In genomic region chr1:227999056-227999930, GRCh38 we compare ENCODE assay signal across 8 cellular contexts. TPM values are rescaled to one million over a fixed set of nuclear protein-coding genes. Genes with fewer than 3 reads are reported as not detected.
DNase-seq lines count a peak whose midpoint lies in the region; ATAC-seq and TF ChIP-seq lines count a peak whose summit lies in the region.

No MANE protein-coding gene starts in this region.

- no peak overlapping the region for H3K9ac ChIP-seq in Karpas-422 (ENCODE audit: low read length)

- 0 out of 2 replicates have a peak, but pooled peaks cover 2% of the 10 kb centered on the region for H3K27me3 ChIP-seq in Karpas-422 (ENCODE audit: low read length)
- no peaks in the 10 kb centered on the region for H3K27me3 ChIP-seq in SJCRH30
- peaks cover 0 to 14% (median 7%) of the 10 kb centered on the region in 3 donors for H3K27me3 ChIP-seq in psoas muscle (ENCODE audit: insufficient read depth in 3 of 3, low read length in 2 of 3)

- H4K20me1 ChIP-seq in Karpas-422 (ENCODE audit: insufficient read depth, low read depth, low read length) = no peaks in the 10 kb centered on the region

- ATAC-seq in GM21737 (IDR thresholded peaks at IDR 0.05; ENCODE audit: unreplicated experiment) = peak; percentile 53
- ATAC-seq in psoas muscle = peak; percentile 80 to 94 (median 92)
- ATAC-seq in GM18517 (IDR thresholded peaks at IDR 0.05; ENCODE audit: unreplicated experiment) = no peak

- H3K4me3 ChIP-seq in Karpas-422 (ENCODE audit: low read length) = no peak overlapping the region
- no peak overlapping the region for H3K4me3 ChIP-seq in SJCRH30
- H3K4me3 ChIP-seq in psoas muscle = no peak overlapping the region

- no peaks in the 10 kb centered on the region for H3K4me1 ChIP-seq in Karpas-422 (ENCODE audit: low read length)
- H3K4me1 ChIP-seq in SJCRH30 = no peaks in the 10 kb centered on the region
- H3K4me1 ChIP-seq in psoas muscle = no peaks in the 10 kb centered on the region

- peak; percentile 66 for TF ChIP-seq CTCF in psoas muscle (IDR thresholded peaks at IDR 0.05)

- no peaks in the 10 kb centered on the region for H3K36me3 ChIP-seq in Karpas-422 (ENCODE audit: insufficient read depth, low read length)
- no peaks in the 10 kb centered on the region for H3K36me3 ChIP-seq in SJCRH30
- no peaks in the 10 kb centered on the region for H3K36me3 ChIP-seq in psoas muscle (ENCODE audit: insufficient read depth in 1 of 2, low read depth in 1 of 2)

- H2AFZ ChIP-seq in Karpas-422 (ENCODE audit: low read length) = no peak overlapping the region

- H3K9me2 ChIP-seq in Karpas-422 (replicated peaks; ENCODE audit: insufficient read depth, low read length) = no peaks in the 10 kb centered on the region

- H3K9me3 ChIP-seq in Karpas-422 (ENCODE audit: low read length) = no peaks in the 10 kb centered on the region
- H3K9me3 ChIP-seq in SJCRH30 (replicated peaks) = peaks cover 4% of the 10 kb centered on the region; the same call in 1 of the 2 replicates
- peaks cover 10% of the 10 kb centered on the region for H3K9me3 ChIP-seq in psoas muscle

- H3K4me2 ChIP-seq in Karpas-422 (ENCODE audit: low read depth, low read length, poor library complexity, severe bottlenecking) = no peak overlapping the region

- DNase-seq in Daoy (ENCODE audit: low read depth) = peak; percentile 67
- DNase-seq in Karpas-422 = peak; percentile 94
- DNase-seq in SJCRH30 = peak; percentile 70 to 79
- DNase-seq in activated effector memory CD4-positive, alpha-beta T cell treated with Interleukin-2 at 50 U/mL for 16 hours = peak; percentile 46
- peak; percentile 75 for DNase-seq in glomerular visceral epithelial cell (ENCODE audit: extremely low spot score)
- DNase-seq in psoas muscle = peak; percentile 54 to 74

- intact Hi-C loops in psoas muscle (cut with DNase I) = no loop called here

- no peak overlapping the region for H3K27ac ChIP-seq in Karpas-422 (ENCODE audit: low read length)
- H3K27ac ChIP-seq in SJCRH30 = no peak overlapping the region
- no peak overlapping the region for H3K27ac ChIP-seq in psoas muscle

- 25 to 30% (median 28%) methylated on average over 7 of the region's 7 CpGs for WGBS in psoas muscle, 3 donors

- no peaks in the 10 kb centered on the region for H3K79me2 ChIP-seq in Karpas-422 (ENCODE audit: low read length)

RNA-seq across cellular contexts. Expression of gene WNT3A, which starts 7.5 kb away (rescaled TPM):
- not detected in 2 replicates for total RNA-seq in Daoy (2014; rRNA removed; shearing (Covaris generic))
- not detected in 2 replicates for total RNA-seq in Karpas-422 (2014; rRNA removed; shearing (Covaris generic); ENCODE audit: low replicate concordance)
- total RNA-seq in SJCRH30 (2014; rRNA removed; shearing (Covaris generic)) = not detected in 2 replicates
- total RNA-seq in psoas muscle = not detected
- polyA plus RNA-seq in psoas muscle = not detected

RNA-seq across cellular contexts. Expression of gene WNT9A, which starts 51.6 kb away (rescaled TPM):
- 0.57 and 1.8 TPM in 2 replicates for total RNA-seq in Daoy (2014; rRNA removed; shearing (Covaris generic))
- not detected in 2 replicates for total RNA-seq in Karpas-422 (2014; rRNA removed; shearing (Covaris generic); ENCODE audit: low replicate concordance)
- 0.79 and 1.1 TPM in 2 replicates for total RNA-seq in SJCRH30 (2014; rRNA removed; shearing (Covaris generic))
- total RNA-seq in psoas muscle = 10 to 100 TPM in 3 of 4 donors, 1 to 10 TPM in 1; 7.6 to 49.7 (median 23.1) TPM
- polyA plus RNA-seq in psoas muscle = 10 to 100 TPM in 2 of 3 donors, 1 to 10 TPM in 1; 7.9 to 25.8 (median 18.1) TPM
